10 cellular contexts compared by ENCODE assay signal in the genomic region with DNA sequence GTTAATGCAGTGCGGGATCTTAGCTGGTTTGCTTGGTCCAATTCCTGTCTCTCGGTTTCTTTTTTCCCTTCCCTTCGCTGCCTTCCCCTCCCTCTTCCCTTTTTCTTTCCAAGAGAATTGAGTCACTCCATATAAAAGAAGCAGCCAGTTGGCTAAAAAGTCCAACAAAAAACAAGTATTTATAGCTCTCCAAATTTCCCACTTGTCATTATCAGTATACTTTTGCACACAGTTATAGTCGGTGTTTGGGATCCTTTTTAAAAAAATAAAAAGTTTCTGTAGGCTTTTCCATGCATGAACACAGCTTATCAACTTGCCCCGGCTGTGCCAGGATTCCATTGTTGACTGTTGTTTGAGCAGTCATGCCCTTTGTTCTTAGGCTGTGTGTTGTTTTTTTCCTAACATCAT. TPM values are rescaled to one million over a fixed set of nuclear protein-coding genes. Genes with fewer than 3 reads are reported as not detected.
A peak's percentile ranks its signal among the peaks of the same experiment; 100 is the strongest.
DNase-seq lines count a peak whose midpoint lies in the region; ATAC-seq and TF ChIP-seq lines count a peak whose summit lies in the region.
"Had no signal": no experiment of that assay in that cellular context is flagged by ENCODE, and none has a peak within 500 bp of the region (broad histone marks: within the 10 kb centered on the region; RNA-seq: fewer than 3 reads in every experiment).

No MANE protein-coding gene starts in this region.

- H2BK5ac ChIP-seq in trophoblast cell (ENCODE audit: low read depth, low read length, poor library complexity), result no peak overlapping the region

- no peak for ATAC-seq in activated CD8-positive, alpha-beta T cell treated with anti-CD3 and anti-CD28 coated beads, Interleukin-2, amount 10 ng/mL, durations not matched to agents 7 days and 5 days
- no peak for ATAC-seq in GM21825 (IDR thresholded peaks at IDR 0.05; ENCODE audit: unreplicated experiment)

- no peaks in the 10 kb centered on the region for H3K9me3 Mint-ChIP-seq in activated CD8-positive, alpha-beta T cell treated with anti-CD3 and anti-CD28 coated beads, Interleukin-2, amount 10 ng/mL, durations not matched to agents 7 days and 5 days (ENCODE audit: insufficient read depth)
- H3K9me3 Mint-ChIP-seq: stimulated activated naive CD8-positive, alpha-beta T cell treated with anti-CD3 and anti-CD28 coated beads, Interleukin-15, Interleukin-2, amounts not matched to agents 100 ng/mL and 50 ng/mL, for 24 hours had no signal

- TF ChIP-seq CTCF in AG10803 (conservative IDR thresholded peaks at IDR 0.05; ENCODE audit: low read length), result no peak
- no peak for TF ChIP-seq CTCF in cardiac muscle cell (IDR thresholded peaks at IDR 0.05; ENCODE audit: low read depth, low read length)

- H3K79me2 ChIP-seq in trophoblast cell (ENCODE audit: control insufficient read depth, insufficient read depth, low read length, poor library complexity), result peaks cover 2% of the 10 kb centered on the region

- CTCF ChIA-PET in activated CD8-positive, alpha-beta T cell treated with anti-CD3 and anti-CD28 coated beads, Interleukin-2, amount 10 ng/mL, durations not matched to agents 7 days and 5 days (lab: Charles Lee), result interaction anchor here (0.8 to 12.1 kb wide), 8 partner anchors 8 to 123 kb away, joined by 3 to 173 read pairs (median 8); partner anchors contain the start of genes HMOX2, MGRN1 and NMRAL1

- H3K4ac ChIP-seq in trophoblast cell (ENCODE audit: low read depth, low read length), result no peak overlapping the region

- H3K4me1 Mint-ChIP-seq in activated CD8-positive, alpha-beta T cell treated with anti-CD3 and anti-CD28 coated beads, Interleukin-2, amount 10 ng/mL, durations not matched to agents 7 days and 5 days (ENCODE audit: low read depth), result peaks cover 73% of the 10 kb centered on the region

- H3K14ac ChIP-seq in trophoblast cell (ENCODE audit: low read length), result no peak overlapping the region

- no peak overlapping the region for H4K8ac ChIP-seq in trophoblast cell (ENCODE audit: low read depth, low read length)

- no peak overlapping the region for H4K12ac ChIP-seq in trophoblast cell (ENCODE audit: low read depth, low read length)

- no peak overlapping the region for H2AK5ac ChIP-seq in trophoblast cell (ENCODE audit: low read length)

- no peak overlapping the region for H3K18ac ChIP-seq in trophoblast cell (ENCODE audit: low read length)

- POLR2A ChIA-PET in activated CD8-positive, alpha-beta T cell treated with anti-CD3 and anti-CD28 coated beads, Interleukin-2, amount 10 ng/mL, durations not matched to agents 7 days and 5 days (lab: Charles Lee), result interaction anchor here (1.0 to 3.6 kb wide), 5 partner anchors 8 to 25 kb away, joined by 3 to 14 read pairs (median 5); partner anchors contain the start of gene HMOX2

- H3K36me3 Mint-ChIP-seq in activated CD8-positive, alpha-beta T cell treated with anti-CD3 and anti-CD28 coated beads, Interleukin-2, amount 10 ng/mL, durations not matched to agents 7 days and 5 days (ENCODE audit: low read depth), result peaks cover 49% of the 10 kb centered on the region

- H4K91ac ChIP-seq in trophoblast cell (ENCODE audit: low read depth, low read length), result no peak overlapping the region

- no peaks in the 10 kb centered on the region for H3K36me3 ChIP-seq in cardiac muscle cell
- peaks cover 3 to 4% of the 10 kb centered on the region in 2 experiments for H3K36me3 ChIP-seq in trophoblast cell (ENCODE audit: control insufficient read depth in 1 of 2, insufficient read depth in 2 of 2, low read length in 2 of 2)

- peak overlapping the region; percentile 48 for H3K27ac Mint-ChIP-seq in activated CD8-positive, alpha-beta T cell treated with anti-CD3 and anti-CD28 coated beads, Interleukin-2, amount 10 ng/mL, durations not matched to agents 7 days and 5 days

- H3K4me1 ChIP-seq in cardiac muscle cell (ENCODE audit: low read depth) (peaks cover 13% of the 10 kb centered on the region), trophoblast cell (ENCODE audit: control insufficient read depth in 1 of 2, insufficient read depth in 2 of 2, low read length in 2 of 2) (peaks cover 8 to 15% of the 10 kb centered on the region in 2 experiments)

- H2AFZ ChIP-seq in trophoblast cell (ENCODE audit: insufficient read depth, low read length, poor library complexity), result no peak overlapping the region

- H3K4me2 ChIP-seq in trophoblast cell (ENCODE audit: low read length), result no peak overlapping the region

- H3K4me3 ChIP-seq in AG10803 (ENCODE audit: low read length), result peak overlapping the region; percentile 31
- H3K4me3 ChIP-seq in cardiac muscle cell, result no peak overlapping the region
- no peak overlapping the region for H3K4me3 ChIP-seq in trophoblast cell (ENCODE audit: low read depth, low read length)

- no peak overlapping the region for H2BK120ac ChIP-seq in trophoblast cell (ENCODE audit: insufficient read depth, low read length, poor library complexity)

- WGBS in trophoblast cell (ENCODE audit: extremely low coverage, insufficient coverage, insufficient read length), result no CpG with 5 or more reads among the region's 5 CpGs

- H3K9ac ChIP-seq in trophoblast cell (ENCODE audit: low read length), result no peak overlapping the region

- H3K23ac ChIP-seq in trophoblast cell (ENCODE audit: low read length), result no peak overlapping the region

- no peak overlapping the region for H2BK12ac ChIP-seq in trophoblast cell (ENCODE audit: low read length)

- peak; percentile 35 for DNase-seq in AG10803 (ENCODE audit: low read depth)
- DNase-seq in activated CD8-positive, alpha-beta T cell treated with anti-CD3 and anti-CD28 coated beads, Interleukin-2, amount 10 ng/mL, durations not matched to agents 7 days and 5 days, result no peak
- DNase-seq in cardiac muscle cell (ENCODE audit: low read depth in 1 of 2, low spot score in 1 of 2), result peak in 1 of 2 donors; percentile 57
- DNase-seq in trophoblast cell, result no peak
- no peak for DNase-seq in activated CD4-positive, alpha-beta T cell treated with anti-CD3 and anti-CD28 coated beads for 1 hour
- DNase-seq in MV-4-11 (lab: John Stamatoyannopoulos, UW), result no peak
- no peak for DNase-seq in stimulated activated CD4-positive, alpha-beta T cell treated with anti-CD3 and anti-CD28 coated beads, Interleukin-4, amount 100 ng/mL, for 1 hour

- H3K27ac ChIP-seq in cardiac muscle cell, result peak overlapping the region; percentile 80
- H3K27ac ChIP-seq in trophoblast cell (ENCODE audit: low read depth, low read length), result peak overlapping the region; percentile 81

- H3K9me3 ChIP-seq in cardiac muscle cell (ENCODE audit: low read depth), result no peaks in the 10 kb centered on the region
- H3K9me3 ChIP-seq in trophoblast cell (ENCODE audit: insufficient read depth, low read depth, low read length), result peaks cover 4% of the 10 kb centered on the region

- H3K27me3 ChIP-seq in cardiac muscle cell (no peaks in the 10 kb centered on the region), trophoblast cell (ENCODE audit: insufficient read depth, low read length) (no peaks in the 10 kb centered on the region)

- no peaks in the 10 kb centered on the region for H3K27me3 Mint-ChIP-seq in activated CD8-positive, alpha-beta T cell treated with anti-CD3 and anti-CD28 coated beads, Interleukin-2, amount 10 ng/mL, durations not matched to agents 7 days and 5 days (ENCODE audit: low read depth)
- H3K27me3 Mint-ChIP-seq: stimulated activated naive CD8-positive, alpha-beta T cell treated with anti-CD3 and anti-CD28 coated beads, Interleukin-15, Interleukin-2, amounts not matched to agents 100 ng/mL and 50 ng/mL, for 24 hours had no signal

- H3K4me3 Mint-ChIP-seq in activated CD8-positive, alpha-beta T cell treated with anti-CD3 and anti-CD28 coated beads, Interleukin-2, amount 10 ng/mL, durations not matched to agents 7 days and 5 days, result no peak overlapping the region
- H3K4me3 Mint-ChIP-seq: stimulated activated naive CD8-positive, alpha-beta T cell treated with anti-CD3 and anti-CD28 coated beads, Interleukin-15, Interleukin-2, amounts not matched to agents 100 ng/mL and 50 ng/mL, for 24 hours had no signal

- H3K79me1 ChIP-seq in trophoblast cell (ENCODE audit: low read length), result no peaks in the 10 kb centered on the region

RNA-seq across cellular contexts. Expression of gene HMOX2, which starts 24.9 kb away (rescaled TPM):
- total RNA-seq in activated CD8-positive, alpha-beta T cell treated with anti-CD3 and anti-CD28 coated beads, Interleukin-2, amount 10 ng/mL, durations not matched to agents 7 days and 5 days, result 10 to 100 TPM; 92.6 to 97.4 TPM
- total RNA-seq in cardiac muscle cell, result 61.5 and 69.8 TPM in 2 replicates
- 83.7 and 101 TPM in 2 replicates for polyA plus RNA-seq in cardiac muscle cell
- polyA plus RNA-seq in trophoblast cell (2013), result 31.1 and 32.4 TPM in 2 replicates

RNA-seq across cellular contexts. Expression of gene NMRAL1, which starts 26.6 kb away (rescaled TPM):
- total RNA-seq in activated CD8-positive, alpha-beta T cell treated with anti-CD3 and anti-CD28 coated beads, Interleukin-2, amount 10 ng/mL, durations not matched to agents 7 days and 5 days, result 10 to 100 TPM; 53.6 to 55.6 TPM
- total RNA-seq in cardiac muscle cell, result 45.4 and 64.5 TPM in 2 replicates
- 32.4 and 46.9 TPM in 2 replicates for polyA plus RNA-seq in cardiac muscle cell
- polyA plus RNA-seq in trophoblast cell (2013), result 55.3 and 56.9 TPM in 2 replicates

RNA-seq across cellular contexts. Expression of gene CDIP1, which starts 37.5 kb away (rescaled TPM):
- total RNA-seq in activated CD8-positive, alpha-beta T cell treated with anti-CD3 and anti-CD28 coated beads, Interleukin-2, amount 10 ng/mL, durations not matched to agents 7 days and 5 days, result 10 to 100 TPM; 44.0 to 48.7 TPM
- total RNA-seq in cardiac muscle cell, result 46.4 and 55.8 TPM in 2 replicates
- 87.6 and 88.4 TPM in 2 replicates for polyA plus RNA-seq in cardiac muscle cell
- 11.1 and 11.9 TPM in 2 replicates for polyA plus RNA-seq in trophoblast cell (2013)

RNA-seq across cellular contexts. Expression of gene C16orf96, which starts 55.1 kb away (rescaled TPM):
- under 1 TPM; 0.13 TPM for total RNA-seq in activated CD8-positive, alpha-beta T cell treated with anti-CD3 and anti-CD28 coated beads, Interleukin-2, amount 10 ng/mL, durations not matched to agents 7 days and 5 days
- 1.9 and 3.6 TPM in 2 replicates for total RNA-seq in cardiac muscle cell
- polyA plus RNA-seq in cardiac muscle cell, result 0.24 and 0.39 TPM in 2 replicates
- polyA plus RNA-seq in trophoblast cell (2013), result 0.10 and 0.12 TPM in 2 replicates
- total RNA-seq: RPMI7951 had no signal
